In the genomic region with DNA sequence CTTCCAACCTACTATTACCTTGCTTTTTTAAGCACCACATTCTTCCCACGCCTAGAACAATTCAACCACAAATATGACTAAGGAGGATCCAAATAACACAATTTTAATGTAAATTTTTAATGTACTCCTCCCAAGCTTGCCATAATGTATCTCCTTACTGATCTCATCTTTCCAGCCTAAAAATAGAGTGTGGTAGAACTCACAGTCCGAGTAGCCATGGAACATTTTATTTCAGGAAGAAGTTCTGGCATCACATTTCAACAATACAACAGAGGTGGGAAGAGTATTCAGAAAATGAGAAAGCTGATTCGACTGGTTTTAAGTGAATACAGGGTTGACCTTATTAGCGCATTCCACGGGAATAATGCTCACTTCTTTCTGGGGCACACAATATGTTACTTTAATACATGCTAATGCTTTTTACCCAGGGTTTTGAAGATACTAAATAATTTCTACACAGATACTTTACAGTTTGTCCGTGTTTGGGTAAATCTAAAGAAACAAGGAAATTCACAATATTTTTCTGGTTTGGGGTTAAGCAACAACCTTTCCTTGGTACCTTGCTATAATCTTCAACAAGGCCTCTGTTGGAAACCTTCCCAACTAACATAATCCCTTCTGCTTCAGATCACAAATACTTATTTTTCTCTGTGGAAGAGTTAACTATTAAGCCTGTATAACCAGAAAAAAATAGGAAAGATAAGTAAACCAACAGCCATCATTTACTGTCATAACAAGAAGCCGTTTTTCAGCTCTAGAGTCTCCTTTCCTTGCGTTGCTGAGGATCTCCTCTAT, we compare ENCODE assay signal across 17 cellular contexts. TPM values are rescaled to one million over a fixed set of nuclear protein-coding genes. Genes with fewer than 3 reads are reported as not detected.
DNase-seq lines count a peak whose midpoint lies in the region; ATAC-seq, FAIRE-seq and TF ChIP-seq lines count a peak whose summit lies in the region.
"Had no signal": no experiment of that assay in that cellular context is flagged by ENCODE, and none has a peak within 500 bp of the region (broad histone marks: within the 10 kb centered on the region; RNA-seq: fewer than 3 reads in every experiment).

No MANE protein-coding gene starts in this region.

- H3K27ac ChIP-seq in A549 = no peak overlapping the region
- H3K27ac ChIP-seq: C4-2B had no signal

- H3K9me3 Mint-ChIP-seq in chondrocyte (ENCODE audit: low read depth) = no peaks in the 10 kb centered on the region
- H3K9me3 Mint-ChIP-seq in osteocyte (ENCODE audit: unreplicated experiment) = no peaks in the 10 kb centered on the region

- in situ Hi-C loops in HAP-1 (cut with MboI; ENCODE audit: low sequenced_read_pairs) = no loop called here

- peaks cover 28% of the 10 kb centered on the region for H3K4me1 Mint-ChIP-seq in chondrocyte (ENCODE audit: low read depth)
- peaks cover 22% of the 10 kb centered on the region for H3K4me1 Mint-ChIP-seq in osteocyte (ENCODE audit: unreplicated experiment)

- H3K27me3 ChIP-seq in HAP-1 (ENCODE audit: low read depth) = no peaks in the 10 kb centered on the region

- CTCF ChIA-PET in A549 (lab: Yijun Ruan, JAX) = interaction anchor here (1.0 to 1.5 kb wide), 4 partner anchors 10 to 122 kb away, joined by 3 to 6 read pairs (median 3); no protein-coding TSS in a partner anchor

- H3K4me3 ChIP-seq in A549 (no peak overlapping the region), HAP-1 (no peak overlapping the region)

- H3K27ac Mint-ChIP-seq in chondrocyte (ENCODE audit: unreplicated experiment) (peak overlapping the region; percentile 81), osteocyte (ENCODE audit: unreplicated experiment) (peak overlapping the region; percentile 80)

- H3K9me3 ChIP-seq in A549 = no peaks in the 10 kb centered on the region
- no peaks in the 10 kb centered on the region for H3K9me3 ChIP-seq in HAP-1

- H3K4me3 Mint-ChIP-seq in chondrocyte (ENCODE audit: unreplicated experiment) (no peak overlapping the region), osteocyte (ENCODE audit: unreplicated experiment) (no peak overlapping the region)

- peaks cover 41% of the 10 kb centered on the region for H3K36me3 Mint-ChIP-seq in chondrocyte (ENCODE audit: low read depth)
- H3K36me3 Mint-ChIP-seq in osteocyte (ENCODE audit: unreplicated experiment) = peaks cover 66% of the 10 kb centered on the region

- no peak for ATAC-seq in A549
- no peak for ATAC-seq in GM21447 (IDR thresholded peaks at IDR 0.05; ENCODE audit: unreplicated experiment)

- TF ChIP-seq RAD21 in A549 (conservative IDR thresholded peaks at IDR 0.05 in 1 of 2, IDR thresholded peaks at IDR 0.05 in 1 of 2) = no peak

- H3K4me1 ChIP-seq in A549 = peaks cover 25% of the 10 kb centered on the region
- peaks cover 46% of the 10 kb centered on the region for H3K4me1 ChIP-seq in HAP-1

- DNase-seq in A549 (ENCODE audit: low read depth in 1 of 2, low spot score in 1 of 2) = no peak
- peak; percentile 31 to 89 for DNase-seq in HAP-1 (ENCODE audit: low spot score in 2 of 2)
- no peak for DNase-seq in chondrocyte (ENCODE audit: low spot score)
- no peak for DNase-seq in osteocyte (ENCODE audit: extremely low spot score, unreplicated experiment)
- no peak for DNase-seq in OCI-M2 (lab: John Stamatoyannopoulos, UW; ENCODE audit: unreplicated experiment)
- no peak for DNase-seq in COR-L47 (lab: John Stamatoyannopoulos, UW)
- no peak for DNase-seq in DMS53 (lab: John Stamatoyannopoulos, UW)
- DNase-seq: DMS79, GDM1, KBM-7, NCI-H1092, NCI-H2107, SHP77 treated with DMSO at 0.1 percent for 48 hours had no signal

- POLR2A ChIA-PET in A549 (lab: Yijun Ruan, JAX) = no interaction called here

- WGBS in A549 (ENCODE audit: missing lambda C conversion rate) = 89% methylated on average over 8 of the region's 8 CpGs

- H3K27me3 Mint-ChIP-seq in chondrocyte (ENCODE audit: low read depth) = no peaks in the 10 kb centered on the region
- no peaks in the 10 kb centered on the region for H3K27me3 Mint-ChIP-seq in osteocyte (ENCODE audit: unreplicated experiment)

- H3K4me2 ChIP-seq in A549 = no peak overlapping the region

- no peak for TF ChIP-seq CTCF in A549 (IDR thresholded peaks at IDR 0.05)
- TF ChIP-seq CTCF in chondrocyte (IDR thresholded peaks at IDR 0.05) = no peak
- TF ChIP-seq CTCF in osteocyte (IDR thresholded peaks at IDR 0.05) = no peak

- H3K36me3 ChIP-seq in HAP-1 (replicated peaks) = peaks cover 61% of the 10 kb centered on the region

- FAIRE-seq in A549 (lab: Jason Lieb, UNC) = peak; percentile 80
- FAIRE-seq: A204.1, GM12892 had no signal

- TF ChIP-seq POLR2A in A549 (IDR thresholded peaks at IDR 0.05; ENCODE audit: low read length) = no peak

- TF ChIP-seq EP300 in A549 (IDR thresholded peaks at IDR 0.05) = no peak

TF ChIP-seq in A549, 52 proteins besides CTCF, POLR2A, EP300 and RAD21 (continues in another document):
- TF ChIP-seq CHD4 (IDR thresholded peaks at IDR 0.05; ENCODE audit: borderline replicate concordance) (no peak), HOXB5 (CRISPR knock-in tag; IDR thresholded peaks at IDR 0.05) (no peak), MYC (IDR thresholded peaks at IDR 0.05; ENCODE audit: borderline replicate concordance, low read length) (no peak), NPAS2 (CRISPR knock-in tag; IDR thresholded peaks at IDR 0.05; ENCODE audit: borderline replicate concordance) (no peak), BHLHE40 (IDR thresholded peaks at IDR 0.05; ENCODE audit: low read depth, low read length) (no peak), SREBF2 (IDR thresholded peaks at IDR 0.05) (no peak), CBX8 (IDR thresholded peaks at IDR 0.05) (no peak), ZSCAN20 (CRISPR knock-in tag; IDR thresholded peaks at IDR 0.05) (no peak), GATA3 (IDR thresholded peaks at IDR 0.05; ENCODE audit: borderline replicate concordance) (no peak), RNF2 (IDR thresholded peaks at IDR 0.05; ENCODE audit: borderline replicate concordance, low read depth) (no peak), PHF8 (IDR thresholded peaks at IDR 0.05; ENCODE audit: borderline replicate concordance, low read depth) (no peak)
- TF ChIP-seq, protein P1, sequence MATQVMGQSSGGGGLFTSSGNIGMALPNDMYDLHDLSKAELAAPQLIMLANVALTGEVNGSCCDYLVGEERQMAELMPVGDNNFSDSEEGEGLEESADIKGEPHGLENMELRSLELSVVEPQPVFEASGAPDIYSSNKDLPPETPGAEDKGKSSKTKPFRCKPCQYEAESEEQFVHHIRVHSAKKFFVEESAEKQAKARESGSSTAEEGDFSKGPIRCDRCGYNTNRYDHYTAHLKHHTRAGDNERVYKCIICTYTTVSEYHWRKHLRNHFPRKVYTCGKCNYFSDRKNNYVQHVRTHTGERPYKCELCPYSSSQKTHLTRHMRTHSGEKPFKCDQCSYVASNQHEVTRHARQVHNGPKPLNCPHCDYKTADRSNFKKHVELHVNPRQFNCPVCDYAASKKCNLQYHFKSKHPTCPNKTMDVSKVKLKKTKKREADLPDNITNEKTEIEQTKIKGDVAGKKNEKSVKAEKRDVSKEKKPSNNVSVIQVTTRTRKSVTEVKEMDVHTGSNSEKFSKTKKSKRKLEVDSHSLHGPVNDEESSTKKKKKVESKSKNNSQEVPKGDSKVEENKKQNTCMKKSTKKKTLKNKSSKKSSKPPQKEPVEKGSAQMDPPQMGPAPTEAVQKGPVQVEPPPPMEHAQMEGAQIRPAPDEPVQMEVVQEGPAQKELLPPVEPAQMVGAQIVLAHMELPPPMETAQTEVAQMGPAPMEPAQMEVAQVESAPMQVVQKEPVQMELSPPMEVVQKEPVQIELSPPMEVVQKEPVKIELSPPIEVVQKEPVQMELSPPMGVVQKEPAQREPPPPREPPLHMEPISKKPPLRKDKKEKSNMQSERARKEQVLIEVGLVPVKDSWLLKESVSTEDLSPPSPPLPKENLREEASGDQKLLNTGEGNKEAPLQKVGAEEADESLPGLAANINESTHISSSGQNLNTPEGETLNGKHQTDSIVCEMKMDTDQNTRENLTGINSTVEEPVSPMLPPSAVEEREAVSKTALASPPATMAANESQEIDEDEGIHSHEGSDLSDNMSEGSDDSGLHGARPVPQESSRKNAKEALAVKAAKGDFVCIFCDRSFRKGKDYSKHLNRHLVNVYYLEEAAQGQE (IDR thresholded peaks at IDR 0.05) = no peak
- TF ChIP-seq, protein P2, sequence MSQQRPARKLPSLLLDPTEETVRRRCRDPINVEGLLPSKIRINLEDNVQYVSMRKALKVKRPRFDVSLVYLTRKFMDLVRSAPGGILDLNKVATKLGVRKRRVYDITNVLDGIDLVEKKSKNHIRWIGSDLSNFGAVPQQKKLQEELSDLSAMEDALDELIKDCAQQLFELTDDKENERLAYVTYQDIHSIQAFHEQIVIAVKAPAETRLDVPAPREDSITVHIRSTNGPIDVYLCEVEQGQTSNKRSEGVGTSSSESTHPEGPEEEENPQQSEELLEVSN (IDR thresholded peaks at IDR 0.05; ENCODE audit: borderline replicate concordance, low read depth) = no peak
- TF ChIP-seq, protein P3, sequence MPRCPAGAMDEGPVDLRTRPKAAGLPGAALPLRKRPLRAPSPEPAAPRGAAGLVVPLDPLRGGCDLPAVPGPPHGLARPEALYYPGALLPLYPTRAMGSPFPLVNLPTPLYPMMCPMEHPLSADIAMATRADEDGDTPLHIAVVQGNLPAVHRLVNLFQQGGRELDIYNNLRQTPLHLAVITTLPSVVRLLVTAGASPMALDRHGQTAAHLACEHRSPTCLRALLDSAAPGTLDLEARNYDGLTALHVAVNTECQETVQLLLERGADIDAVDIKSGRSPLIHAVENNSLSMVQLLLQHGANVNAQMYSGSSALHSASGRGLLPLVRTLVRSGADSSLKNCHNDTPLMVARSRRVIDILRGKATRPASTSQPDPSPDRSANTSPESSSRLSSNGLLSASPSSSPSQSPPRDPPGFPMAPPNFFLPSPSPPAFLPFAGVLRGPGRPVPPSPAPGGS (IDR thresholded peaks at IDR 0.05) = no peak
- TF ChIP-seq, protein P4, sequence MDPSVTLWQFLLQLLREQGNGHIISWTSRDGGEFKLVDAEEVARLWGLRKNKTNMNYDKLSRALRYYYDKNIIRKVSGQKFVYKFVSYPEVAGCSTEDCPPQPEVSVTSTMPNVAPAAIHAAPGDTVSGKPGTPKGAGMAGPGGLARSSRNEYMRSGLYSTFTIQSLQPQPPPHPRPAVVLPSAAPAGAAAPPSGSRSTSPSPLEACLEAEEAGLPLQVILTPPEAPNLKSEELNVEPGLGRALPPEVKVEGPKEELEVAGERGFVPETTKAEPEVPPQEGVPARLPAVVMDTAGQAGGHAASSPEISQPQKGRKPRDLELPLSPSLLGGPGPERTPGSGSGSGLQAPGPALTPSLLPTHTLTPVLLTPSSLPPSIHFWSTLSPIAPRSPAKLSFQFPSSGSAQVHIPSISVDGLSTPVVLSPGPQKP (IDR thresholded peaks at IDR 0.05; ENCODE audit: low read depth, low read length) = no peak

RNA-seq across cellular contexts. Expression of a gene that starts 15.2 kb away (rescaled TPM):
- polyA plus RNA-seq in A549 (2011; rRNA removed) (92.1 and 124 TPM in 2 replicates), A549 (2017; fragmentation: RNase III; extraction: RNeasy Plus Mini Kit Qiagen cat#74134 plus additional on column Dnase treatment) (52.5 to 64.4 TPM (median 56.5 TPM) in 3 replicates)
- polyA plus RNA-seq in A549 (2012; cell fraction: cytosol; rRNA removed) = 23.9 and 28.0 TPM in 2 replicates
- 11.2 and 21.3 TPM in 2 replicates for polyA plus RNA-seq in A549 (2012; cell fraction: nucleus; rRNA removed)
- 19.5 and 20.3 TPM in 2 replicates for polyA minus RNA-seq in A549 (2011; rRNA and poly(A)+ RNA removed)
- total RNA-seq in chondrocyte (46.8 to 49.8 TPM (median 47.0 TPM) in 3 replicates), osteocyte (50.5 and 52.9 TPM in 2 replicates)

Comparison
In these comparisons a context has a peak if more than half of its experiments do, and no peak if none do; other contexts are left out.
1. DNase-seq: peak in HAP-1 (2 of 2); none in A549 (0 of 2), chondrocyte (single experiment), osteocyte (single experiment), OCI-M2 (single experiment), COR-L47 (single experiment) and DMS53 (single experiment).